40 cellular contexts compared by ENCODE assay signal in genomic region chr14:61185534-61185933, GRCh38.
"Had no signal": no experiment of that assay in that cellular context is flagged by ENCODE, and none has a peak within 500 bp of the region (broad histone marks: within the 10 kb centered on the region; RNA-seq: fewer than 3 reads in every experiment).

No MANE protein-coding gene starts in this region.

- H3K4me3 ChIP-seq: ascending aorta, body of pancreas, breast epithelium, Peyer's patch had no signal

- H3K4me3 Mint-ChIP-seq: activated CD4-positive, alpha-beta memory T cell treated with anti-CD3 and anti-CD28 coated beads, Interleukin-2, amount 10 ng/mL, durations not matched to agents 7 days and 5 days; activated CD8-positive, alpha-beta memory T cell treated with anti-CD3 and anti-CD28 coated beads, Interleukin-2, amount 10 ng/mL, durations not matched to agents 7 days and 5 days; activated naive CD4-positive, alpha-beta T cell treated with anti-CD3 and anti-CD28 coated beads, Interleukin-2, amount 50 U/mL, for 24 hours; activated naive CD8-positive, alpha-beta T cell treated with anti-CD3 and anti-CD28 coated beads, Interleukin-2, amount 10 ng/mL, durations not matched to agents 7 days and 5 days; activated T-helper 17 cell treated with anti-CD3 and anti-CD28 coated beads, Interleukin-2, amount 50 U/mL, for 72 hours; T-cell; T-helper 17 cell had no signal

- H3K27me3 ChIP-seq: ascending aorta, body of pancreas, breast epithelium, Peyer's patch had no signal

- ATAC-seq: activated CD8-positive, alpha-beta memory T cell treated with anti-CD3 and anti-CD28 coated beads, Interleukin-2, amount 10 ng/mL, durations not matched to agents 7 days and 5 days; activated T-helper 17 cell treated with anti-CD3 and anti-CD28 coated beads, Interleukin-2, amount 50 U/mL, for 72 hours; body of pancreas; PC-3; Right ventricle myocardium inferior; SK-N-SH treated with all-trans-retinoic acid at 6 μM for 48 hours; T-cell; T-helper 17 cell had no signal

- H3K27ac Mint-ChIP-seq: activated CD4-positive, alpha-beta memory T cell treated with anti-CD3 and anti-CD28 coated beads, Interleukin-2, amount 10 ng/mL, durations not matched to agents 7 days and 5 days; activated CD8-positive, alpha-beta memory T cell treated with anti-CD3 and anti-CD28 coated beads, Interleukin-2, amount 10 ng/mL, durations not matched to agents 7 days and 5 days; activated naive CD4-positive, alpha-beta T cell treated with anti-CD3 and anti-CD28 coated beads, Interleukin-2, amount 50 U/mL, for 24 hours; activated naive CD8-positive, alpha-beta T cell treated with anti-CD3 and anti-CD28 coated beads, Interleukin-2, amount 10 ng/mL, durations not matched to agents 7 days and 5 days; activated T-helper 17 cell treated with anti-CD3 and anti-CD28 coated beads, Interleukin-2, amount 50 U/mL, for 72 hours; T-cell; T-helper 17 cell had no signal

- DNase-seq: activated CD4-positive, alpha-beta memory T cell treated with anti-CD3 and anti-CD28 coated beads, Interleukin-2, amount 10 ng/mL, durations not matched to agents 7 days and 5 days; activated CD4-positive, alpha-beta T cell treated with anti-CD3 and anti-CD28 coated beads for 1 hour; activated CD4-positive, alpha-beta T cell treated with anti-CD3 and anti-CD28 coated beads for 48 hours; activated CD4-positive, CD25-positive, alpha-beta regulatory T cell; activated CD8-positive, alpha-beta memory T cell treated with anti-CD3 and anti-CD28 coated beads for 24 hours; activated CD8-positive, alpha-beta memory T cell treated with anti-CD3 and anti-CD28 coated beads, Interleukin-2, amount 10 ng/mL, durations not matched to agents 7 days and 5 days; activated CD8-positive, alpha-beta memory T cell treated with anti-CD3 and anti-CD28 coated beads, Interleukin-2, amount 50 U/mL, for 48 hours; activated effector memory CD4-positive, alpha-beta T cell treated with anti-CD3 and anti-CD28 coated beads, Interleukin-2, amount 50 U/mL, for 16 hours; activated naive CD4-positive, alpha-beta T cell; activated naive CD8-positive, alpha-beta T cell treated with anti-CD3 and anti-CD28 coated beads, Interleukin-2, amount 10 ng/mL, durations not matched to agents 7 days and 5 days; activated T-cell treated with anti-CD3 and anti-CD28 coated beads, Interleukin-2, amount 50 U/mL, for 48 hours; amygdala; body of pancreas; Kasumi-1; KG1; MM.1S; MV-4-11; NCI-H1092; NCI-H1436 treated with DMSO at 0.1 percent for 48 hours; NCI-H1694 treated with DMSO at 0.1 percent for 48 hours; NCI-H2029; NCI-H2171; NCI-H510A; NCI-H526; NCI-H748 treated with DMSO at 0.1 percent for 48 hours; NK-92 treated with Interleukin-12 subunit alpha and Interleukin-12 subunit beta, amount 100 ng/mL, for 24 hours; PC-3; Peyer's patch; RPMI8226; SIG-M5; T-cell; T-helper 17 cell; T-helper 9 cell; WERI-Rb-1 had no signal

- H3K4me1 ChIP-seq: breast epithelium had no signal

- H3K36me3 ChIP-seq: ascending aorta, breast epithelium, Peyer's patch, WERI-Rb-1 had no signal

- H3K36me3 Mint-ChIP-seq: activated CD8-positive, alpha-beta memory T cell treated with anti-CD3 and anti-CD28 coated beads, Interleukin-2, amount 10 ng/mL, durations not matched to agents 7 days and 5 days; activated naive CD4-positive, alpha-beta T cell treated with anti-CD3 and anti-CD28 coated beads, Interleukin-2, amount 50 U/mL, for 24 hours; activated naive CD8-positive, alpha-beta T cell treated with anti-CD3 and anti-CD28 coated beads, Interleukin-2, amount 10 ng/mL, durations not matched to agents 7 days and 5 days; T-cell had no signal

- H3K9me3 Mint-ChIP-seq: activated CD4-positive, alpha-beta memory T cell treated with anti-CD3 and anti-CD28 coated beads, Interleukin-2, amount 10 ng/mL, durations not matched to agents 7 days and 5 days; activated naive CD4-positive, alpha-beta T cell treated with anti-CD3 and anti-CD28 coated beads, Interleukin-2, amount 50 U/mL, for 24 hours; activated naive CD8-positive, alpha-beta T cell treated with anti-CD3 and anti-CD28 coated beads, Interleukin-2, amount 10 ng/mL, durations not matched to agents 7 days and 5 days; activated T-helper 17 cell treated with anti-CD3 and anti-CD28 coated beads, Interleukin-2, amount 50 U/mL, for 72 hours; T-cell had no signal

- H3K9me3 ChIP-seq: ascending aorta, body of pancreas, breast epithelium, Peyer's patch had no signal

- H3K27ac ChIP-seq: body of pancreas, breast epithelium, Peyer's patch, WERI-Rb-1 had no signal
